10 cellular contexts compared by ENCODE assay signal in genomic region chr17:73719588-73720071, GRCh38.
DNase-seq lines count a peak whose midpoint lies in the region; ATAC-seq, FAIRE-seq and TF ChIP-seq lines count a peak whose summit lies in the region.
"Had no signal": no experiment of that assay in that cellular context is flagged by ENCODE, and none has a peak within 500 bp of the region (broad histone marks: within the 10 kb centered on the region; RNA-seq: fewer than 3 reads in every experiment).

No MANE protein-coding gene starts in this region.

- ATAC-seq in SK-N-SH treated with all-trans-retinoic acid at 6 μM for 48 hours: peak; percentile 81
- ATAC-seq in HG03280 (IDR thresholded peaks at IDR 0.05; ENCODE audit: unreplicated experiment): no peak
- no peak for ATAC-seq in HG03095 (IDR thresholded peaks at IDR 0.05; ENCODE audit: unreplicated experiment)

- peak overlapping the region; percentile 94 for H3K27ac ChIP-seq in substantia nigra (ENCODE audit: low read depth, low read length, poor library complexity, severe bottlenecking)

- FAIRE-seq in GM19239 (lab: Jason Lieb, UNC): no peak

- DNase-seq in NCI-H187 treated with DMSO at 0.1 percent for 48 hours (lab: John Stamatoyannopoulos, UW) (peak; percentile 74), hypothalamus (lab: John Stamatoyannopoulos, UW) (peak in 48 of 51 donors; percentile 12 to 94 (median 72)), substantia nigra (lab: John Stamatoyannopoulos, UW) (peak; percentile 27 to 95 (median 83)), UCSD-AML1 (lab: John Stamatoyannopoulos, UW; ENCODE audit: unreplicated experiment) (no peak), GM19239 (ENCODE audit: insufficient read length, low spot score) (no peak)
- DNase-seq: activated CD4-positive, alpha-beta T cell treated with anti-CD3 and anti-CD28 coated beads, Interleukin-2, amount 50 U/mL, for 1 hour; stimulated activated naive CD8-positive, alpha-beta T cell treated with anti-CD3 and anti-CD28 coated beads, Interleukin-15, Interleukin-2, amounts not matched to agents 100 U/mL and 50 U/mL, for 24 hours had no signal

TF ChIP-seq in SK-N-SH treated with all-trans-retinoic acid at 6 μM for 48 hours, 23 proteins besides CTCF, POLR2A, EP300 and RAD21:
- TF ChIP-seq ZC3H10 (CRISPR knock-in tag; IDR thresholded peaks at IDR 0.05): no peak
- no peak for TF ChIP-seq ZFP3 (CRISPR knock-in tag; IDR thresholded peaks at IDR 0.05)
- TF ChIP-seq TCF4 (CRISPR knock-in tag; IDR thresholded peaks at IDR 0.05; ENCODE audit: borderline replicate concordance): peak; percentile 96
- TF ChIP-seq ESRRG (CRISPR knock-in tag; IDR thresholded peaks at IDR 0.05): no peak
- TF ChIP-seq ZNF8 (CRISPR knock-in tag; IDR thresholded peaks at IDR 0.05): no peak
- TF ChIP-seq TSHZ2 (CRISPR knock-in tag; IDR thresholded peaks at IDR 0.05): peak; percentile 78; the same call in 1 of the 2 replicates
- TF ChIP-seq ZNF565 (CRISPR knock-in tag; conservative IDR thresholded peaks at IDR 0.05; ENCODE audit: low read depth): no peak

Comparison
In these comparisons a context has a peak if more than half of its experiments do, and no peak if none do; other contexts are left out.
1. DNase-seq: peak in NCI-H187 treated with DMSO at 0.1 percent for 48 hours (single experiment), hypothalamus (48 of 51) and substantia nigra (49 of 49); none in UCSD-AML1 (single experiment) and GM19239 (single experiment).